Comparison of ENCODE assay signal across 19 cellular contexts in the genomic region with DNA sequence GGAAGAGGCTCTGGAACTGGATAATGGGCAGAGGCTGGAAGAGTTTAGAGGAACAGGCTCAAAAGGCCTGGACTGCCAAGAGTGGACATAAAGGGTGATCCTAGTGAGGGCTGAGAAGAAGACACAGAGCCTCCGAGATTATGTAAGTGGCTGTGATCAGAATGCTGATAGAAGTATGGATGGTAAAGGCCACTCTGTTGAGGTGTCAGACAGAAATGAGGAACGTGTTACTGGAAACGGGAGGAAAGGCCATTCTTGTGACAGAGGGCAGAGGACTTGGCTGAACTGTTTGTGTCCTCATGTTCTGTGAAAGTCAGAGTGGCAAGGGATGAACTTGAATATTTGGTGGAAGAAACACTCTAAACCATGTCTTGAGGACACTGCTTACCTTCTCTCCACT. TPM values are rescaled to one million over a fixed set of nuclear protein-coding genes. Genes with fewer than 3 reads are reported as not detected.
"Had no signal": no experiment of that assay in that cellular context is flagged by ENCODE, and none has a peak within 500 bp of the region (broad histone marks: within the 10 kb centered on the region; RNA-seq: fewer than 3 reads in every experiment).

No MANE protein-coding gene starts in this region.

- H3K9me3 ChIP-seq: esophagus squamous epithelium, gastroesophageal sphincter, left ventricle myocardium inferior, neutrophil, psoas muscle, sigmoid colon, uterus had no signal

- H3K27ac ChIP-seq: esophagus squamous epithelium, gastroesophageal sphincter, left ventricle myocardium inferior, neutrophil, psoas muscle, sigmoid colon, skin epidermis, uterus had no signal

- ATAC-seq: effector memory CD8-positive, alpha-beta T cell; gastroesophageal sphincter; naive thymus-derived CD4-positive, alpha-beta T cell; psoas muscle had no signal

- H3K36me3 ChIP-seq: esophagus squamous epithelium, gastroesophageal sphincter, left ventricle myocardium inferior, neutrophil, sigmoid colon, uterus had no signal

- H3K27ac Mint-ChIP-seq: effector memory CD8-positive, alpha-beta T cell; naive thymus-derived CD4-positive, alpha-beta T cell; type B pancreatic cell had no signal

- H3K27me3 ChIP-seq: sigmoid colon, uterus had no signal

- DNase-seq: cortex of kidney; effector memory CD8-positive, alpha-beta T cell; esophagus squamous epithelium; foreskin fibroblast; glutamatergic neuron; islet precursor cell; left ventricle myocardium inferior; naive thymus-derived CD4-positive, alpha-beta T cell; psoas muscle; retina; sigmoid colon; stimulated activated CD4-positive, alpha-beta T cell treated with anti-CD3 and anti-CD28 coated beads, Interleukin-2, amount 100 ng/mL, for 24 hours; stimulated activated naive CD4-positive, alpha-beta T cell treated with Interleukin-2 at 50 U/mL for 16 hours; uterus had no signal

- H3K4me3 Mint-ChIP-seq: effector memory CD8-positive, alpha-beta T cell; naive thymus-derived CD4-positive, alpha-beta T cell; type B pancreatic cell had no signal

- H3K4me1 ChIP-seq: esophagus squamous epithelium, gastroesophageal sphincter, left ventricle myocardium inferior, psoas muscle, sigmoid colon, uterus had no signal

- H3K4me3 ChIP-seq: esophagus squamous epithelium, gastroesophageal sphincter, left ventricle myocardium inferior, psoas muscle, sigmoid colon, skin epidermis, uterus had no signal

- H3K36me3 Mint-ChIP-seq: type B pancreatic cell had no signal

- H3K27me3 Mint-ChIP-seq: effector memory CD8-positive, alpha-beta T cell had no signal

RNA-seq across cellular contexts. Expression of a gene that starts 6.7 kb away (rescaled TPM):
- total RNA-seq: epithelial cell of proximal tubule had no signal
